Comparison of ENCODE assay signal across 9 cellular contexts in the genomic region with DNA sequence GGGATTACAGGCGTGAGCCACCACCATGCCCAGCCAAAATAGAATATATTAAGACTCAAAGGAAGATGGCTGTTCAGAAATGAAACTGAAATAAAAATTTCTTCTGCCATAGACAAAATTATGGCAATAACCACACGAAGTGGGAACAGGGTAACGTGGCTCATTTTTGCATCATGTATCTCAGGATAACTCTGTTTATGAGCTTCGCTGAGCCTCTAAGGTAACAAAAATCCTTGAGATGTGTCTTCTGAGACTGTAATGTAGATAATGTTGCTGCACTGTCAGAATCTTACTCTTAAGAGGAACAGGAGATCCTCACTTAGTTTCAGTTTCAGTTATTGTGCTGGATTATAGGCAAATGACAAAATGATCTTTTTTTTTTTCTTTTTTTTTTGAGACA.
DNase-seq lines count a peak whose midpoint lies in the region; ATAC-seq and TF ChIP-seq lines count a peak whose summit lies in the region.
"Had no signal": no experiment of that assay in that cellular context is flagged by ENCODE, and none has a peak within 500 bp of the region (broad histone marks: within the 10 kb centered on the region; RNA-seq: fewer than 3 reads in every experiment).

No MANE protein-coding gene starts in this region.

- DNase-seq in activated T-cell treated with anti-CD3 and anti-CD28 coated beads, Interleukin-2, amount 50 U/mL, for 24 hours, result no peak
- DNase-seq in activated T-cell treated with anti-CD3 and anti-CD28 coated beads, Interleukin-2, amount 50 U/mL, for 1 hour, result no peak
- DNase-seq in PC-9 (no peak), mucosa of gallbladder (ENCODE audit: low spot score) (no peak), dermis blood vessel endothelial cell (no peak), NCI-H2029 (lab: John Stamatoyannopoulos, UW) (no peak)
- no peak for DNase-seq in stimulated activated naive CD8-positive, alpha-beta T cell treated with anti-CD3 and anti-CD28 coated beads, Interleukin-15, amount 100 ng/mL, for 72 hours
- DNase-seq: NCI-H1930 had no signal

- BruUV-seq in PC-9 (replicated peaks; lab: Mats Ljungman, UMichigan), result no TSS peak

- H3K36me3 Mint-ChIP-seq in activated T-cell treated with anti-CD3 and anti-CD28 coated beads, Interleukin-2, amount 50 U/mL, for 24 hours (ENCODE audit: low read depth), result no peaks in the 10 kb centered on the region

- no peaks in the 10 kb centered on the region for H3K9me2 ChIP-seq in PC-9 (ENCODE audit: insufficient read depth)

- H3K4me3 ChIP-seq in PC-9, result no peak overlapping the region

- H3K4me3 Mint-ChIP-seq in activated T-cell treated with anti-CD3 and anti-CD28 coated beads, Interleukin-2, amount 50 U/mL, for 24 hours, result peak overlapping the region; percentile 66
- H3K4me3 Mint-ChIP-seq in stimulated activated naive CD8-positive, alpha-beta T cell treated with anti-CD3 and anti-CD28 coated beads, Interleukin-15, amount 100 ng/mL, for 72 hours, result peak overlapping the region; percentile 30 to 48

- no peaks in the 10 kb centered on the region for H3F3A ChIP-seq in PC-9 (ENCODE audit: insufficient read depth, low read depth)

- no peaks in the 10 kb centered on the region for H3K4me1 ChIP-seq in PC-9 (replicated peaks; ENCODE audit: insufficient read depth)

- H3K27ac ChIP-seq in PC-9, result no peak overlapping the region

- peaks cover 26% of the 10 kb centered on the region for H3K4me1 Mint-ChIP-seq in activated T-cell treated with anti-CD3 and anti-CD28 coated beads, Interleukin-2, amount 50 U/mL, for 24 hours (ENCODE audit: low read depth)
- peaks cover 12% of the 10 kb centered on the region for H3K4me1 Mint-ChIP-seq in stimulated activated naive CD8-positive, alpha-beta T cell treated with anti-CD3 and anti-CD28 coated beads, Interleukin-15, amount 100 ng/mL, for 72 hours

- POLR2A ChIA-PET in PC-9 (lab: Charles Lee; ENCODE audit: unreplicated experiment), result interaction anchor here (0.7 kb wide), 1 partner anchor 1561 kb away, joined by 10 read pairs; no protein-coding TSS in a partner anchor

- CTCF ChIA-PET in PC-9 (lab: Charles Lee), result no interaction called here

- H3K4me2 ChIP-seq in PC-9, result peak overlapping the region; percentile 33

- ATAC-seq in HG02943 (IDR thresholded peaks at IDR 0.05; ENCODE audit: low read depth, unreplicated experiment), result peak; percentile 81
- peak; percentile 68 for ATAC-seq in stimulated activated naive CD8-positive, alpha-beta T cell treated with anti-CD3 and anti-CD28 coated beads, Interleukin-15, amount 100 ng/mL, for 72 hours

- H3K9me3 ChIP-seq in PC-9 (ENCODE audit: insufficient read depth, low read depth), result no peaks in the 10 kb centered on the region

- no peaks in the 10 kb centered on the region for H3K36me3 ChIP-seq in PC-9 (ENCODE audit: low read depth)

- peak overlapping the region; percentile 86 for H3K27ac Mint-ChIP-seq in activated T-cell treated with anti-CD3 and anti-CD28 coated beads, Interleukin-2, amount 50 U/mL, for 24 hours
- peak overlapping the region; percentile 81 to 94 for H3K27ac Mint-ChIP-seq in stimulated activated naive CD8-positive, alpha-beta T cell treated with anti-CD3 and anti-CD28 coated beads, Interleukin-15, amount 100 ng/mL, for 72 hours

- TF ChIP-seq CTCF in PC-9 (conservative IDR thresholded peaks at IDR 0.05), result no peak

- H3K27me3 Mint-ChIP-seq in activated T-cell treated with anti-CD3 and anti-CD28 coated beads, Interleukin-2, amount 50 U/mL, for 24 hours, result no peaks in the 10 kb centered on the region
- no peaks in the 10 kb centered on the region for H3K27me3 Mint-ChIP-seq in stimulated activated naive CD8-positive, alpha-beta T cell treated with anti-CD3 and anti-CD28 coated beads, Interleukin-15, amount 100 ng/mL, for 72 hours

- intact Hi-C loops in PC-9 (cut with micrococcal nuclease; ENCODE audit: unreplicated experiment), result no loop called here

- no peak overlapping the region for H2AFZ ChIP-seq in PC-9

- H3K27me3 ChIP-seq in PC-9 (ENCODE audit: insufficient read depth, low read depth), result peaks cover 91% of the 10 kb centered on the region

- no peaks in the 10 kb centered on the region for H3K9me3 Mint-ChIP-seq in activated T-cell treated with anti-CD3 and anti-CD28 coated beads, Interleukin-2, amount 50 U/mL, for 24 hours
- H3K9me3 Mint-ChIP-seq in stimulated activated naive CD8-positive, alpha-beta T cell treated with anti-CD3 and anti-CD28 coated beads, Interleukin-15, amount 100 ng/mL, for 72 hours, result no peaks in the 10 kb centered on the region

- H3K79me2 ChIP-seq in PC-9 (ENCODE audit: low read depth), result no peaks in the 10 kb centered on the region

- H4K20me1 ChIP-seq in PC-9 (ENCODE audit: insufficient read depth), result no peaks in the 10 kb centered on the region
